In the genomic region with DNA sequence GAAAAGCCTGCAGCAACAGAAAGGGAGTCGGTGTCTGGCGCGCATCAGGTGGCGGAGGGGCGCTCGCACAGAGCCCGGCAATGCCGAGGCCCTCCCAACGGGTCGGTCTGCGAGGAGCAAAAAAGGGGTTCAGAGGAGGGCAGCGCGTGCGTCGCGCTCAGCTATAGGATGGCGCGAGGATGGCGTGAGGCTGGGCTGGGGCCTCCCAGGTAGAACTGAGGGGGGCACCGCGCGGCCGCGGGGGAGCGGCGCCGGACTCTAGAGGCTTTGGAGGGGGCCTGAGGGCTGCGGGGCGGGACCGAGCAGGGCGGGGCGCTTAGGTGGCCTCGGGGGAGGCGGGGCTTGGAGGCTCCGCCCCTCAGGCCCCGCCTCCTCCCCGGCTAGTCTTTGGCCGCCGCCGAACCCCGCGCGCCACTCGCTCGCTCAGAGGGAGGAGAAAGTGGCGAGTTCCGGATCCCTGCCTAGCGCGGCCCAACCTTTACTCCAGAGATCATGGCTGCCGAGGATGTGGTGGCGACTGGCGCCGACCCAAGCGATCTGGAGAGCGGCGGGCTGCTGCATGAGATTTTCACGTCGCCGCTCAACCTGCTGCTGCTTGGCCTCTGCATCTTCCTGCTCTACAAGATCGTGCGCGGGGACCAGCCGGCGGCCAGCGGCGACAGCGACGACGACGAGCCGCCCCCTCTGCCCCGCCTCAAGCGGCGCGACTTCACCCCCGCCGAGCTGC, we compare ENCODE assay signal across 1 cellular context.
A peak's percentile ranks its signal among the peaks of the same experiment; 100 is the strongest.
TF ChIP-seq lines count a peak whose summit lies in the region.

A gene (plus strand): TSS at position 414 of the 727 bp plus-strand sequence. CDS start 79 bp downstream, at position 493.

TF ChIP-seq in HCT116, 20 proteins besides CTCF, POLR2A, EP300 and RAD21 (continued from another document):
- TF ChIP-seq, protein P1, sequence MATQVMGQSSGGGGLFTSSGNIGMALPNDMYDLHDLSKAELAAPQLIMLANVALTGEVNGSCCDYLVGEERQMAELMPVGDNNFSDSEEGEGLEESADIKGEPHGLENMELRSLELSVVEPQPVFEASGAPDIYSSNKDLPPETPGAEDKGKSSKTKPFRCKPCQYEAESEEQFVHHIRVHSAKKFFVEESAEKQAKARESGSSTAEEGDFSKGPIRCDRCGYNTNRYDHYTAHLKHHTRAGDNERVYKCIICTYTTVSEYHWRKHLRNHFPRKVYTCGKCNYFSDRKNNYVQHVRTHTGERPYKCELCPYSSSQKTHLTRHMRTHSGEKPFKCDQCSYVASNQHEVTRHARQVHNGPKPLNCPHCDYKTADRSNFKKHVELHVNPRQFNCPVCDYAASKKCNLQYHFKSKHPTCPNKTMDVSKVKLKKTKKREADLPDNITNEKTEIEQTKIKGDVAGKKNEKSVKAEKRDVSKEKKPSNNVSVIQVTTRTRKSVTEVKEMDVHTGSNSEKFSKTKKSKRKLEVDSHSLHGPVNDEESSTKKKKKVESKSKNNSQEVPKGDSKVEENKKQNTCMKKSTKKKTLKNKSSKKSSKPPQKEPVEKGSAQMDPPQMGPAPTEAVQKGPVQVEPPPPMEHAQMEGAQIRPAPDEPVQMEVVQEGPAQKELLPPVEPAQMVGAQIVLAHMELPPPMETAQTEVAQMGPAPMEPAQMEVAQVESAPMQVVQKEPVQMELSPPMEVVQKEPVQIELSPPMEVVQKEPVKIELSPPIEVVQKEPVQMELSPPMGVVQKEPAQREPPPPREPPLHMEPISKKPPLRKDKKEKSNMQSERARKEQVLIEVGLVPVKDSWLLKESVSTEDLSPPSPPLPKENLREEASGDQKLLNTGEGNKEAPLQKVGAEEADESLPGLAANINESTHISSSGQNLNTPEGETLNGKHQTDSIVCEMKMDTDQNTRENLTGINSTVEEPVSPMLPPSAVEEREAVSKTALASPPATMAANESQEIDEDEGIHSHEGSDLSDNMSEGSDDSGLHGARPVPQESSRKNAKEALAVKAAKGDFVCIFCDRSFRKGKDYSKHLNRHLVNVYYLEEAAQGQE (IDR thresholded peaks at IDR 0.05; ENCODE audit: low read depth): no peak
- TF ChIP-seq ELF1 (IDR thresholded peaks at IDR 0.05; ENCODE audit: borderline replicate concordance, low read depth): no peak
- TF ChIP-seq, protein P2, sequence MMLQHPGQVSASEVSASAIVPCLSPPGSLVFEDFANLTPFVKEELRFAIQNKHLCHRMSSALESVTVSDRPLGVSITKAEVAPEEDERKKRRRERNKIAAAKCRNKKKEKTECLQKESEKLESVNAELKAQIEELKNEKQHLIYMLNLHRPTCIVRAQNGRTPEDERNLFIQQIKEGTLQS (IDR thresholded peaks at IDR 0.05): no peak
- TF ChIP-seq, protein P3, sequence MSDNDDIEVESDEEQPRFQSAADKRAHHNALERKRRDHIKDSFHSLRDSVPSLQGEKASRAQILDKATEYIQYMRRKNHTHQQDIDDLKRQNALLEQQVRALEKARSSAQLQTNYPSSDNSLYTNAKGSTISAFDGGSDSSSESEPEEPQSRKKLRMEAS (IDR thresholded peaks at IDR 0.05): 0 out of 2 replicates have a peak, but pooled peaks have one; percentile 24
- TF ChIP-seq EZH2phosphoT487 (IDR thresholded peaks at IDR 0.05; ENCODE audit: borderline replicate concordance): no peak
- no peak for TF ChIP-seq EGR1 (IDR thresholded peaks at IDR 0.05; ENCODE audit: low read depth)
- no peak for TF ChIP-seq SRF (IDR thresholded peaks at IDR 0.05; ENCODE audit: low read depth)
- peak; percentile 80 for TF ChIP-seq YY1 (IDR thresholded peaks at IDR 0.05; ENCODE audit: extremely low read depth, insufficient replicate concordance, low read depth, low read length)
- no peak for TF ChIP-seq ZNF274 (IDR thresholded peaks at IDR 0.05; ENCODE audit: low read depth, low read length)
- TF ChIP-seq, protein P4, sequence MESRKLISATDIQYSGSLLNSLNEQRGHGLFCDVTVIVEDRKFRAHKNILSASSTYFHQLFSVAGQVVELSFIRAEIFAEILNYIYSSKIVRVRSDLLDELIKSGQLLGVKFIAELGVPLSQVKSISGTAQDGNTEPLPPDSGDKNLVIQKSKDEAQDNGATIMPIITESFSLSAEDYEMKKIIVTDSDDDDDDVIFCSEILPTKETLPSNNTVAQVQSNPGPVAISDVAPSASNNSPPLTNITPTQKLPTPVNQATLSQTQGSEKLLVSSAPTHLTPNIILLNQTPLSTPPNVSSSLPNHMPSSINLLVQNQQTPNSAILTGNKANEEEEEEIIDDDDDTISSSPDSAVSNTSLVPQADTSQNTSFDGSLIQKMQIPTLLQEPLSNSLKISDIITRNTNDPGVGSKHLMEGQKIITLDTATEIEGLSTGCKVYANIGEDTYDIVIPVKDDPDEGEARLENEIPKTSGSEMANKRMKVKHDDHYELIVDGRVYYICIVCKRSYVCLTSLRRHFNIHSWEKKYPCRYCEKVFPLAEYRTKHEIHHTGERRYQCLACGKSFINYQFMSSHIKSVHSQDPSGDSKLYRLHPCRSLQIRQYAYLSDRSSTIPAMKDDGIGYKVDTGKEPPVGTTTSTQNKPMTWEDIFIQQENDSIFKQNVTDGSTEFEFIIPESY (IDR thresholded peaks at IDR 0.05; ENCODE audit: extremely low read depth, insufficient replicate concordance, low read length): no peak
- TF ChIP-seq EZH2 (IDR thresholded peaks at IDR 0.05): no peak
- no peak; the same call in 1 of the 2 replicates for TF ChIP-seq CBX3 (IDR thresholded peaks at IDR 0.05; ENCODE audit: low read depth)
- no peak for TF ChIP-seq CEBPB (IDR thresholded peaks at IDR 0.05; ENCODE audit: low read depth)
- TF ChIP-seq FOSL1 (IDR thresholded peaks at IDR 0.05; ENCODE audit: low read depth): no peak
